In genomic region chr4:187357045-187357643, GRCh38 we compare ENCODE assay signal across 23 cellular contexts.
"Had no signal": no experiment of that assay in that cellular context is flagged by ENCODE, and none has a peak within 500 bp of the region (broad histone marks: within the 10 kb centered on the region; RNA-seq: fewer than 3 reads in every experiment).

No MANE protein-coding gene starts in this region.

- ATAC-seq: activated naive CD8-positive, alpha-beta T cell treated with anti-CD3 and anti-CD28 coated beads, Interleukin-2, amount 50 U/mL, for 24 hours; heart right ventricle; left colon; naive thymus-derived CD4-positive, alpha-beta T cell had no signal

- H3K27ac Mint-ChIP-seq: activated B cell treated with CpG ODN at 0.5 μM for 24 hours; activated CD4-positive, alpha-beta memory T cell treated with anti-CD3 and anti-CD28 coated beads for 36 hours; activated naive CD8-positive, alpha-beta T cell treated with anti-CD3 and anti-CD28 coated beads, Interleukin-2, amount 50 U/mL, for 24 hours; dendritic cell treated with granulocyte-macrophage colony-stimulating factor and Interleukin-4, amounts not matched to agents 40 ng/mL and 50 ng/mL, for 4 days; naive thymus-derived CD4-positive, alpha-beta T cell; neural progenitor cell had no signal

- H3K36me3 Mint-ChIP-seq: activated CD4-positive, alpha-beta memory T cell treated with anti-CD3 and anti-CD28 coated beads for 36 hours; naive thymus-derived CD4-positive, alpha-beta T cell; neural progenitor cell had no signal

- H3K4me3 Mint-ChIP-seq: activated B cell treated with CpG ODN at 0.5 μM for 24 hours; activated CD4-positive, alpha-beta memory T cell treated with anti-CD3 and anti-CD28 coated beads for 36 hours; activated naive CD8-positive, alpha-beta T cell treated with anti-CD3 and anti-CD28 coated beads, Interleukin-2, amount 50 U/mL, for 24 hours; dendritic cell treated with granulocyte-macrophage colony-stimulating factor and Interleukin-4, amounts not matched to agents 40 ng/mL and 50 ng/mL, for 4 days; naive thymus-derived CD4-positive, alpha-beta T cell; neural progenitor cell had no signal

- DNase-seq: activated B cell treated with CpG ODN at 0.5 μM for 24 hours; activated CD4-positive, alpha-beta memory T cell treated with anti-CD3 and anti-CD28 coated beads for 36 hours; activated CD4-positive, alpha-beta T cell treated with anti-CD3 and anti-CD28 coated beads for 4 hours; activated effector memory CD4-positive, alpha-beta T cell treated with anti-CD3 and anti-CD28 coated beads, Interleukin-2, amount 50 U/mL, for 16 hours; activated naive CD4-positive, alpha-beta T cell treated with anti-CD3 and anti-CD28 coated beads, Interleukin-2, amount 50 U/mL, for 16 hours; activated naive CD8-positive, alpha-beta T cell treated with anti-CD3 and anti-CD28 coated beads, Interleukin-2, amount 50 U/mL, for 24 hours; cerebellar nuclear complex; effector CD8-positive, alpha-beta T cell; erythroblast; foreskin fibroblast; heart right ventricle; islet precursor cell; left colon; lower lobe of right lung; naive thymus-derived CD4-positive, alpha-beta T cell; sigmoid colon; stimulated activated CD4-positive, alpha-beta T cell treated with anti-CD3 and anti-CD28 coated beads, Interleukin-2, amount 100 ng/mL, for 48 hours; stimulated activated naive CD4-positive, alpha-beta T cell; T1000; testis; trophoblast cell had no signal

- H3K4me1 Mint-ChIP-seq: activated B cell treated with CpG ODN at 0.5 μM for 24 hours; activated naive CD8-positive, alpha-beta T cell treated with anti-CD3 and anti-CD28 coated beads, Interleukin-2, amount 50 U/mL, for 24 hours; naive thymus-derived CD4-positive, alpha-beta T cell; neural progenitor cell had no signal

- H3K9me3 Mint-ChIP-seq: neural progenitor cell had no signal

- H3K27me3 Mint-ChIP-seq: activated B cell treated with CpG ODN at 0.5 μM for 24 hours; activated CD4-positive, alpha-beta memory T cell treated with anti-CD3 and anti-CD28 coated beads for 36 hours; activated naive CD8-positive, alpha-beta T cell treated with anti-CD3 and anti-CD28 coated beads, Interleukin-2, amount 50 U/mL, for 24 hours; dendritic cell treated with granulocyte-macrophage colony-stimulating factor and Interleukin-4, amounts not matched to agents 40 ng/mL and 50 ng/mL, for 4 days; naive thymus-derived CD4-positive, alpha-beta T cell had no signal
